ENCODE assay signal across 1 cellular context in the genomic region with DNA sequence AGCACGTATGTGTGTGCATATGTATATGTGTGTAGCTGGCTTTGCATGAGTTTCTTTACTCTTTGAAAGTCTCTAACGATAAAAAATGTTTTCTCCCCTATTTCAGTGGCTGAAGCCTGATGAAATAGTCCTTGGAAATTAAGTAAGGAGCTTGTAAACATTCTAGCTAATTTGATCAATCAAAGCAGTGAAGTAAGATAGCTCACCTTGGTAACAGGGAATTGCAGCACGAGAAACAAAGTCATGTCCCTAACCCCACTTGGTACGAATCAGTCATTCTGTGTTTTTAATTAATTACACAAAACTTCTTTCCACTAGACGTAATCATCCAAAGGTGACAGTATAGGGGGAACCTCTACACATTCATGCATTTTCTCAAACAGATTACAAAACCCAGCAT.
TF ChIP-seq lines count a peak whose summit lies in the region.

No MANE protein-coding gene starts in this region.

TF ChIP-seq in GM23338, 12 proteins besides CTCF, POLR2A, EP300 and RAD21 (continued from another document):
- no peak for TF ChIP-seq REST (IDR thresholded peaks at IDR 0.05; ENCODE audit: unreplicated experiment)
- TF ChIP-seq JUNB (IDR thresholded peaks at IDR 0.05; ENCODE audit: unreplicated experiment) = no peak
- TF ChIP-seq, protein P1, sequence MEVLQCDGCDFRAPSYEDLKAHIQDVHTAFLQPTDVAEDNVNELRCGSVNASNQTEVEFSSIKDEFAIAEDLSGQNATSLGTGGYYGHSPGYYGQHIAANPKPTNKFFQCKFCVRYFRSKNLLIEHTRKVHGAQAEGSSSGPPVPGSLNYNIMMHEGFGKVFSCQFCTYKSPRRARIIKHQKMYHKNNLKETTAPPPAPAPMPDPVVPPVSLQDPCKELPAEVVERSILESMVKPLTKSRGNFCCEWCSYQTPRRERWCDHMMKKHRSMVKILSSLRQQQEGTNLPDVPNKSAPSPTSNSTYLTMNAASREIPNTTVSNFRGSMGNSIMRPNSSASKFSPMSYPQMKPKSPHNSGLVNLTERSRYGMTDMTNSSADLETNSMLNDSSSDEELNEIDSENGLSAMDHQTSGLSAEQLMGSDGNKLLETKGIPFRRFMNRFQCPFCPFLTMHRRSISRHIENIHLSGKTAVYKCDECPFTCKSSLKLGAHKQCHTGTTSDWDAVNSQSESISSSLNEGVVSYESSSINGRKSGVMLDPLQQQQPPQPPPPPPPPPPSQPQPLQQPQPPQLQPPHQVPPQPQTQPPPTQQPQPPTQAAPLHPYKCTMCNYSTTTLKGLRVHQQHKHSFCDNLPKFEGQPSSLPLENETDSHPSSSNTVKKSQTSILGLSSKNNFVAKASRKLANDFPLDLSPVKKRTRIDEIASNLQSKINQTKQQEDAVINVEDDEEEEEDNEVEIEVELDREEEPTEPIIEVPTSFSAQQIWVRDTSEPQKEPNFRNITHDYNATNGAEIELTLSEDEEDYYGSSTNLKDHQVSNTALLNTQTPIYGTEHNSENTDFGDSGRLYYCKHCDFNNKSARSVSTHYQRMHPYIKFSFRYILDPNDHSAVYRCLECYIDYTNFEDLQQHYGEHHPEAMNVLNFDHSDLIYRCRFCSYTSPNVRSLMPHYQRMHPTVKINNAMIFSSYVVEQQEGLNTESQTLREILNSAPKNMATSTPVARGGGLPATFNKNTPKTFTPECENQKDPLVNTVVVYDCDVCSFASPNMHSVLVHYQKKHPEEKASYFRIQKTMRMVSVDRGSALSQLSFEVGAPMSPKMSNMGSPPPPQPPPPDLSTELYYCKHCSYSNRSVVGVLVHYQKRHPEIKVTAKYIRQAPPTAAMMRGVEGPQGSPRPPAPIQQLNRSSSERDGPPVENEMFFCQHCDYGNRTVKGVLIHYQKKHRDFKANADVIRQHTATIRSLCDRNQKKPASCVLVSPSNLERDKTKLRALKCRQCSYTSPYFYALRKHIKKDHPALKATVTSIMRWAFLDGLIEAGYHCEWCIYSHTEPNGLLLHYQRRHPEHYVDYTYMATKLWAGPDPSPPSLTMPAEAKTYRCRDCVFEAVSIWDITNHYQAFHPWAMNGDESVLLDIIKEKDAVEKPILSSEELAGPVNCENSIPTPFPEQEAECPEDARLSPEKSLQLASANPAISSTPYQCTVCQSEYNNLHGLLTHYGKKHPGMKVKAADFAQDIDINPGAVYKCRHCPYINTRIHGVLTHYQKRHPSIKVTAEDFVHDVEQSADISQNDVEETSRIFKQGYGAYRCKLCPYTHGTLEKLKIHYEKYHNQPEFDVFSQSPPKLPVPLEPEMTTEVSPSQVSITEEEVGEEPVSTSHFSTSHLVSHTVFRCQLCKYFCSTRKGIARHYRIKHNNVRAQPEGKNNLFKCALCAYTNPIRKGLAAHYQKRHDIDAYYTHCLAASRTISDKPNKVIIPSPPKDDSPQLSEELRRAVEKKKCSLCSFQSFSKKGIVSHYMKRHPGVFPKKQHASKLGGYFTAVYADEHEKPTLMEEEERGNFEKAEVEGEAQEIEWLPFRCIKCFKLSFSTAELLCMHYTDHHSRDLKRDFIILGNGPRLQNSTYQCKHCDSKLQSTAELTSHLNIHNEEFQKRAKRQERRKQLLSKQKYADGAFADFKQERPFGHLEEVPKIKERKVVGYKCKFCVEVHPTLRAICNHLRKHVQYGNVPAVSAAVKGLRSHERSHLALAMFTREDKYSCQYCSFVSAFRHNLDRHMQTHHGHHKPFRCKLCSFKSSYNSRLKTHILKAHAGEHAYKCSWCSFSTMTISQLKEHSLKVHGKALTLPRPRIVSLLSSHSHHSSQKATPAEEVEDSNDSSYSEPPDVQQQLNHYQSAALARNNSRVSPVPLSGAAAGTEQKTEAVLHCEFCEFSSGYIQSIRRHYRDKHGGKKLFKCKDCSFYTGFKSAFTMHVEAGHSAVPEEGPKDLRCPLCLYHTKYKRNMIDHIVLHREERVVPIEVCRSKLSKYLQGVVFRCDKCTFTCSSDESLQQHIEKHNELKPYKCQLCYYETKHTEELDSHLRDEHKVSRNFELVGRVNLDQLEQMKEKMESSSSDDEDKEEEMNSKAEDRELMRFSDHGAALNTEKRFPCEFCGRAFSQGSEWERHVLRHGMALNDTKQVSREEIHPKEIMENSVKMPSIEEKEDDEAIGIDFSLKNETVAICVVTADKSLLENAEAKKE (CRISPR knock-in tag; IDR thresholded peaks at IDR 0.05) = no peak
- no peak for TF ChIP-seq EZH2 (IDR thresholded peaks at IDR 0.05; ENCODE audit: low read depth, unreplicated experiment)
- no peak for TF ChIP-seq STAT1 (IDR thresholded peaks at IDR 0.05; ENCODE audit: unreplicated experiment)
